12 cellular contexts compared by ENCODE assay signal in the genomic region with DNA sequence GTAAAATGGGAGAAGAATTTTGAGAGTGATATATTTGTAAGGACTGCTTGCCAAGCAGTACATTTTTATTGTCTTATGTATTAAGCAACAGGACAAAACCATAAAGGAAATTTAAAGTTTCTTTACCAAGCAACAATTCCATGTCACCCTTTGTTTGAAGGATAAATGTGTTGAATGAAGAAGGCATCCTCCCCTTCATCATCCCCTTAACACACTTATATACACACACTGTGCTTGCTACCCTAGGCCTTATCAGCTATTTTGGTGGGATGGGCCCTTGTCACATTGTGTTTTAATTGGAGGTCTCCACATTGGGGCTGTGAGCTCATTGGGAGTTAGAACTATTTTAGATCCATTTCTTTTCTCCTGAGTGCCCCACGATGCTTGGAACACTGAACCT. TPM values are rescaled to one million over a fixed set of nuclear protein-coding genes. Genes with fewer than 3 reads are reported as not detected.
DNase-seq lines count a peak whose midpoint lies in the region; ATAC-seq, FAIRE-seq and TF ChIP-seq lines count a peak whose summit lies in the region.
"Had no signal": no experiment of that assay in that cellular context is flagged by ENCODE, and none has a peak within 500 bp of the region (broad histone marks: within the 10 kb centered on the region; RNA-seq: fewer than 3 reads in every experiment).

No MANE protein-coding gene starts in this region.

- intact Hi-C loops in activated T-helper 1 cell treated with anti-CD3 and anti-CD28 coated beads, Interleukin-12 subunit alpha, Interleukin-12 subunit beta, Interleukin-2, Interleukin-4 antibody, amounts not matched to agents 30 ng/mL and 10 ng/mL and 1 ng/mL, durations not matched to agents 14 hours and 24 hours and 36 hours (cut with micrococcal nuclease), result loop anchor here (2.0 to 10.0 kb wide), 4 partner anchors 63 to 1891 kb away; no protein-coding TSS in a partner anchor
- intact Hi-C loops in pancreas (cut with DNase I), result no loop called here

- H4K20me1 ChIP-seq in BLaER1 treated with 17β-estradiol and CSF1 and Interleukin-3, amounts not matched to agents 10 nM and 100 nM, result peaks cover 0 to 28% (median 11%) of the 10 kb centered on the region in 11 experiments; a peak in 9 of 22 replicates
- H4K20me1 ChIP-seq in GM23248 (ENCODE audit: insufficient read depth), result no peaks in the 10 kb centered on the region

- H3K36me3 ChIP-seq in BLaER1 treated with 17β-estradiol and CSF1 and Interleukin-3, amounts not matched to agents 10 nM and 100 nM, result no peaks in the 10 kb centered on the region; a peak in 1 of 22 replicates
- no peaks in the 10 kb centered on the region for H3K36me3 ChIP-seq in GM23248 (ENCODE audit: low read depth)
- no peaks in the 10 kb centered on the region for H3K36me3 ChIP-seq in muscle layer of colon (ENCODE audit: insufficient read depth, low read length)
- H3K36me3 ChIP-seq in pancreas, result no peaks in the 10 kb centered on the region

- peaks cover 22% of the 10 kb centered on the region for H3K27me3 Mint-ChIP-seq in activated T-helper 1 cell treated with anti-CD3 and anti-CD28 coated beads, Interleukin-12 subunit alpha, Interleukin-12 subunit beta, Interleukin-2, Interleukin-4 antibody, amounts not matched to agents 30 ng/mL and 10 ng/mL and 1 ng/mL, durations not matched to agents 14 hours and 24 hours and 36 hours (ENCODE audit: insufficient read depth)

- ATAC-seq in GM18511 (IDR thresholded peaks at IDR 0.05; ENCODE audit: unreplicated experiment) (no peak), pancreas (no peak), GM21528 (IDR thresholded peaks at IDR 0.05; ENCODE audit: low FRiP score, unreplicated experiment) (no peak)

- peak overlapping the region; percentile 87 for H3K4me3 Mint-ChIP-seq in activated T-helper 1 cell treated with anti-CD3 and anti-CD28 coated beads, Interleukin-12 subunit alpha, Interleukin-12 subunit beta, Interleukin-2, Interleukin-4 antibody, amounts not matched to agents 30 ng/mL and 10 ng/mL and 1 ng/mL, durations not matched to agents 14 hours and 24 hours and 36 hours

- no peak for TF ChIP-seq CTCF in pancreas (IDR thresholded peaks at IDR 0.05)

- H3K9me2 ChIP-seq in GM23248 (ENCODE audit: insufficient read depth), result no peaks in the 10 kb centered on the region

- in situ Hi-C loops in GM23248 (cut with MboI), result no loop called here

- H3K27ac Mint-ChIP-seq in activated T-helper 1 cell treated with anti-CD3 and anti-CD28 coated beads, Interleukin-12 subunit alpha, Interleukin-12 subunit beta, Interleukin-2, Interleukin-4 antibody, amounts not matched to agents 30 ng/mL and 10 ng/mL and 1 ng/mL, durations not matched to agents 14 hours and 24 hours and 36 hours, result no peak overlapping the region

- H3K4me2 ChIP-seq in BLaER1 treated with 17β-estradiol and CSF1 and Interleukin-3, amounts not matched to agents 10 nM and 100 nM, result peak overlapping the region in 10 of 11 experiments; percentile 79 to 97 (median 90); a peak in 19 of 22 replicates
- peak overlapping the region; percentile 90 for H3K4me2 ChIP-seq in GM23248 (ENCODE audit: unreplicated experiment)

- no peak for FAIRE-seq in pancreas (lab: Jason Lieb, UNC)
- FAIRE-seq: GM12892 had no signal

- no peak overlapping the region for H2AFZ ChIP-seq in GM23248

- peaks cover 10% of the 10 kb centered on the region; the same call in 1 of the 2 replicates for H3F3A ChIP-seq in GM23248 (ENCODE audit: insufficient read depth)

- H3K4me1 Mint-ChIP-seq in activated T-helper 1 cell treated with anti-CD3 and anti-CD28 coated beads, Interleukin-12 subunit alpha, Interleukin-12 subunit beta, Interleukin-2, Interleukin-4 antibody, amounts not matched to agents 30 ng/mL and 10 ng/mL and 1 ng/mL, durations not matched to agents 14 hours and 24 hours and 36 hours (ENCODE audit: low read depth), result peaks cover 16% of the 10 kb centered on the region

- no peaks in the 10 kb centered on the region for H3K27me3 ChIP-seq in BLaER1 treated with 17β-estradiol and CSF1 and Interleukin-3, amounts not matched to agents 10 nM and 100 nM
- H3K27me3 ChIP-seq in GM23248 (replicated peaks; ENCODE audit: insufficient read depth) (no peaks in the 10 kb centered on the region), muscle layer of colon (ENCODE audit: control insufficient read depth in 1 of 2, insufficient read depth in 2 of 2, low read length in 2 of 2) (no peaks in the 10 kb centered on the region), pancreas (no peaks in the 10 kb centered on the region)

- H3K27ac ChIP-seq in BLaER1 treated with 17β-estradiol and CSF1 and Interleukin-3, amounts not matched to agents 10 nM and 100 nM, result no peak overlapping the region
- H3K27ac ChIP-seq in GM23248 (no peak overlapping the region), muscle layer of colon (ENCODE audit: low read depth, low read length) (peak overlapping the region; percentile 80), pancreas (no peak overlapping the region)

- peaks cover 9 to 15% (median 11%) of the 10 kb centered on the region in 11 experiments; a peak in 17 of 22 replicates for H3K9me3 ChIP-seq in BLaER1 treated with 17β-estradiol and CSF1 and Interleukin-3, amounts not matched to agents 10 nM and 100 nM (replicated peaks in 1 of 11)
- H3K9me3 ChIP-seq in GM23248 (ENCODE audit: low read depth) (no peaks in the 10 kb centered on the region), muscle layer of colon (ENCODE audit: low read length) (no peaks in the 10 kb centered on the region), pancreas (no peaks in the 10 kb centered on the region)

- H3K36me3 Mint-ChIP-seq in activated T-helper 1 cell treated with anti-CD3 and anti-CD28 coated beads, Interleukin-12 subunit alpha, Interleukin-12 subunit beta, Interleukin-2, Interleukin-4 antibody, amounts not matched to agents 30 ng/mL and 10 ng/mL and 1 ng/mL, durations not matched to agents 14 hours and 24 hours and 36 hours (ENCODE audit: low read depth), result peaks cover 2% of the 10 kb centered on the region

- peaks cover 10 to 32% (median 24%) of the 10 kb centered on the region in 10 experiments for H3K4me1 ChIP-seq in BLaER1 treated with 17β-estradiol and CSF1 and Interleukin-3, amounts not matched to agents 10 nM and 100 nM
- peaks cover 9% of the 10 kb centered on the region for H3K4me1 ChIP-seq in GM23248 (ENCODE audit: insufficient read depth)
- peaks cover 45% of the 10 kb centered on the region for H3K4me1 ChIP-seq in muscle layer of colon (ENCODE audit: insufficient read depth, low read length)
- peaks cover 0 to 14% (median 6%) of the 10 kb centered on the region in 3 donors for H3K4me1 ChIP-seq in pancreas

- H3K9me3 Mint-ChIP-seq in activated T-helper 1 cell treated with anti-CD3 and anti-CD28 coated beads, Interleukin-12 subunit alpha, Interleukin-12 subunit beta, Interleukin-2, Interleukin-4 antibody, amounts not matched to agents 30 ng/mL and 10 ng/mL and 1 ng/mL, durations not matched to agents 14 hours and 24 hours and 36 hours, result peaks cover 11% of the 10 kb centered on the region

- peaks cover 59% of the 10 kb centered on the region for H3K79me2 ChIP-seq in GM23248 (ENCODE audit: insufficient read depth)

- WGBS in GM23248 (ENCODE audit: low coverage in 1 of 2, low lambda C conversion rate in 2 of 2, missing lambda C conversion rate in 2 of 2), 2 experiments, result 57 to 65% methylated on average over 1 of the region's 1 CpG
- 95 to 97% methylated on average over 1 of the region's 1 CpG for WGBS in pancreas, 2 donors

- peak overlapping the region in 4 of 10 experiments; percentile 76 to 95 (median 90); a peak in 3 of 20 replicates for H3K4me3 ChIP-seq in BLaER1 treated with 17β-estradiol and CSF1 and Interleukin-3, amounts not matched to agents 10 nM and 100 nM
- H3K4me3 ChIP-seq in GM23248 (peak overlapping the region; percentile 89), muscle layer of colon (ENCODE audit: low read depth in 1 of 2, low read length in 2 of 2) (no peak overlapping the region), pancreas (no peak overlapping the region)

- H3K9ac ChIP-seq in BLaER1 treated with 17β-estradiol and CSF1 and Interleukin-3, amounts not matched to agents 10 nM and 100 nM, result peak overlapping the region in 1 of 11 experiments; percentile 85; a peak in 2 of 22 replicates
- H3K9ac ChIP-seq in GM23248 (no peak overlapping the region; the same call in 1 of the 2 replicates), muscle layer of colon (ENCODE audit: low read length) (no peak overlapping the region)

- DNase-seq in GM23248, result no peak
- no peak for DNase-seq in activated T-helper 1 cell treated with anti-CD3 and anti-CD28 coated beads, Interleukin-12 subunit alpha, Interleukin-12 subunit beta, Interleukin-2, Interleukin-4 antibody, amounts not matched to agents 30 ng/mL and 10 ng/mL and 1 ng/mL, durations not matched to agents 14 hours and 24 hours and 36 hours (ENCODE audit: low spot score)
- no peak for DNase-seq in pancreas
- DNase-seq in activated gamma-delta T cell treated with Interleukin-2 at 50 U/mL for 16 hours, result no peak
- DNase-seq: anterior cingulate cortex, DMS 273 treated with DMSO at 0.1 percent for 48 hours, NCI-H510A had no signal

RNA-seq across cellular contexts. Expression of a gene that starts 1.9 kb away (rescaled TPM):
- total RNA-seq in GM23248 (2014; rRNA removed; shearing (Covaris generic)), result 11.7 and 12.9 TPM in 2 replicates
- polyA plus RNA-seq in GM23248 (2016; fragmentation: Nextera tagmentation; extraction: Ambion mirVana) (13.8 and 14.7 TPM in 2 replicates), pancreas (1 to 10 TPM; 1.2 to 1.5 TPM)
- 9.9 TPM in 2 replicates for total RNA-seq in activated T-helper 1 cell treated with anti-CD3 and anti-CD28 coated beads, Interleukin-12 subunit alpha, Interleukin-12 subunit beta, Interleukin-2, Interleukin-4 antibody, amounts not matched to agents 30 ng/mL and 10 ng/mL and 1 ng/mL, durations not matched to agents 14 hours and 24 hours and 36 hours
- total RNA-seq in pancreas, result 1 to 10 TPM; 4.3 to 9.0 (median 5.8) TPM
